In the genomic region with DNA sequence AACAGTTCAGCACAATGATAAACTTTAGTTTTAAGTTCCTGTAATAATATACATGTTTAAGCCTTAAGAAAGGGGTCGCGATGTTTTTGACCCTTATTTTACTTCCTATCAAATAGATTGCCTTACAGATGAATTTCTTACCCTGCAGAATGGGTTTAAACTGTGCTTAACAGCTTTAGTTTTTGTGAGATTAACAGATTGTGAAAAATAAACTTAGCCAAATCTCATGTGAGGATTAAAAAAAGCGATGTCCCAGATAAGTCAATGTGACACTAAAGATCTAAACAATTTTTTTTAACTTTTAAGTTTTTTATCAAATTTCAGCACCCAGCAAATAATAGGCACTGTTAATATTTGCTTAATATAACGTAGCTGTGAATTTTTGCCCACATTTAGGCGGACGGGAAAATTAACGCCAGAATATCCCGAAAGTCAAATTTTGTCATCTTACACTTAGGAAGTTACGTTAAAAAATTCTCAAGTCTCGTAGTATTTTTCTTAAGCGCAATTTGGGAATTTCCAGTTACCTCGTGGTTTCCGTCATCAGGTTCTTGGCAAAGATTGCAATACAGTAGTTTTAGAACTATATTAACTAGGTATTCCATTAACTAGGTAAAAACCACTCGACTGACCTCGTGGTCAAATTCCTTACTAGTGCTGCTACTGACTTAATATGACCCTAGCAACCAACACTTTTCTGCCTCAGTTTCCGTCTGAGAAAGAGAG, we compare ENCODE assay signal across 8 cellular contexts. TPM values are rescaled to one million over a fixed set of nuclear protein-coding genes. Genes with fewer than 3 reads are reported as not detected.
DNase-seq lines count a peak whose midpoint lies in the region; ATAC-seq, FAIRE-seq and TF ChIP-seq lines count a peak whose summit lies in the region.
"Had no signal": no experiment of that assay in that cellular context is flagged by ENCODE, and none has a peak within 500 bp of the region (broad histone marks: within the 10 kb centered on the region; RNA-seq: fewer than 3 reads in every experiment).

No MANE protein-coding gene starts in this region.

- H3K9ac ChIP-seq in skeletal muscle tissue (ENCODE audit: low read depth in 1 of 3, low read length in 3 of 3): peak overlapping the region; percentile 99 to 100 (median 100)

- H3K4me1 ChIP-seq in right cardiac atrium (ENCODE audit: control insufficient read depth, insufficient read depth, low read length) (peaks cover 3% of the 10 kb centered on the region), skeletal muscle tissue (ENCODE audit: control insufficient read depth in 3 of 3, insufficient read depth in 3 of 3, low read length in 3 of 3) (peaks cover 21 to 40% (median 32%) of the 10 kb centered on the region in 3 donors)

- TF ChIP-seq CTCF in HFF-Myc (IDR thresholded peaks at IDR 0.05; ENCODE audit: low read depth, low read length, missing control alignments) (no peak), WERI-Rb-1 (IDR thresholded peaks at IDR 0.05; ENCODE audit: low read depth, low read length) (no peak)

- H3K9me3 ChIP-seq in WERI-Rb-1 (ENCODE audit: severe bottlenecking) (no peaks in the 10 kb centered on the region), right cardiac atrium (ENCODE audit: control insufficient read depth, low read length) (no peaks in the 10 kb centered on the region), skeletal muscle tissue (ENCODE audit: control insufficient read depth in 3 of 3, low read length in 3 of 3) (no peaks in the 10 kb centered on the region)

- WGBS in right cardiac atrium: 2% methylated on average over 16 of the region's 16 CpGs

- peaks cover 61% of the 10 kb centered on the region for H3K36me3 ChIP-seq in WERI-Rb-1
- H3K36me3 ChIP-seq in skeletal muscle tissue (ENCODE audit: control insufficient read depth in 3 of 3, insufficient read depth in 3 of 3, low read length in 3 of 3): peaks cover 5 to 20% (median 7%) of the 10 kb centered on the region in 3 donors

- no peaks in the 10 kb centered on the region for H3K27me3 ChIP-seq in WERI-Rb-1 (ENCODE audit: insufficient read depth, low read depth, severe bottlenecking)
- no peaks in the 10 kb centered on the region for H3K27me3 ChIP-seq in right cardiac atrium (ENCODE audit: control insufficient read depth, insufficient read depth)
- no peaks in the 10 kb centered on the region for H3K27me3 ChIP-seq in skeletal muscle tissue (ENCODE audit: control insufficient read depth in 3 of 3, insufficient read depth in 3 of 3, low read length in 3 of 3)

- intact Hi-C loops in right cardiac atrium (cut with DNase I): no loop called here

- TF ChIP-seq POLR2A in GM12891 (IDR thresholded peaks at IDR 0.05; ENCODE audit: low read depth, low read length): no peak

- H3K27ac ChIP-seq in WERI-Rb-1 (peak overlapping the region; percentile 94), right cardiac atrium (ENCODE audit: low read length) (no peak overlapping the region), skeletal muscle tissue (ENCODE audit: low read depth, low read length) (peak overlapping the region; percentile 99)

- no peak for FAIRE-seq in GM12891 (lab: Jason Lieb, UNC)

- DNase-seq in HFF-Myc (ENCODE audit: extremely low read depth, low read depth): no peak
- no peak for DNase-seq in WERI-Rb-1
- no peak for DNase-seq in right cardiac atrium
- DNase-seq in GM12891 (ENCODE audit: insufficient read length, low spot score): no peak
- DNase-seq in NCI-H2107 (lab: John Stamatoyannopoulos, UW): no peak
- no peak for DNase-seq in NCI-H1417 treated with DMSO at 0.1 percent for 48 hours (lab: John Stamatoyannopoulos, UW)

- no peak for ATAC-seq in right cardiac atrium

- H3K4me3 ChIP-seq in HFF-Myc (replicated peaks; ENCODE audit: low read depth, low read length) (peak overlapping the region; percentile 100), WERI-Rb-1 (ENCODE audit: low read depth, low read length) (peak overlapping the region; percentile 98), right cardiac atrium (ENCODE audit: low read length) (peak overlapping the region; percentile 100), skeletal muscle tissue (ENCODE audit: low read length in 3 of 3) (peak overlapping the region; percentile 92 to 98 (median 93))

TF ChIP-seq in GM12891, 5 proteins besides CTCF, POLR2A, EP300 and RAD21:
- no peak for TF ChIP-seq POLR2AphosphoS5 (IDR thresholded peaks at IDR 0.05; ENCODE audit: low read depth, low read length)
- no peak for TF ChIP-seq SPI1 (IDR thresholded peaks at IDR 0.05; ENCODE audit: low read depth, low read length)
- no peak for TF ChIP-seq TAF1 (IDR thresholded peaks at IDR 0.05; ENCODE audit: low read depth, low read length)
- TF ChIP-seq POU2F2 (IDR thresholded peaks at IDR 0.05; ENCODE audit: low read depth, low read length): no peak
- no peak for TF ChIP-seq PAX5 (IDR thresholded peaks at IDR 0.05; ENCODE audit: insufficient read depth, low read length, severe bottlenecking)
TF ChIP-seq in GM12891: peak in this region for 0.

RNA-seq across cellular contexts. Expression of a gene that starts 1.2 kb away (rescaled TPM):
- total RNA-seq in right cardiac atrium (100 to 1,000 TPM; 241 to 308 (median 289) TPM), skeletal muscle tissue (440 TPM)
- polyA plus RNA-seq in right cardiac atrium: 334 TPM
- 626 TPM for polyA plus RNA-seq in GM12891 (2012; ENCODE audit: low read depth, missing spikeins)

RNA-seq across cellular contexts. Expression of a gene that starts 11.8 kb away (rescaled TPM):
- 1 to 10 TPM in 1 of 4 donors, under 1 TPM in 3; 0.20 to 1.0 (median 0.61) TPM for total RNA-seq in right cardiac atrium
- polyA plus RNA-seq in right cardiac atrium: 0.27 TPM
- not detected for total RNA-seq in skeletal muscle tissue
- 0.13 TPM for polyA plus RNA-seq in GM12891 (2012; ENCODE audit: low read depth, missing spikeins)
- total RNA-seq: temporal lobe had no signal
